Comparison of ENCODE assay signal across 26 cellular contexts in genomic region chr12:25845415-25845814, GRCh38.
"Had no signal": no experiment of that assay in that cellular context is flagged by ENCODE, and none has a peak within 500 bp of the region (broad histone marks: within the 10 kb centered on the region; RNA-seq: fewer than 3 reads in every experiment).

No MANE protein-coding gene starts in this region.

- H3K36me3 ChIP-seq: neutrophil, pancreas, prostate gland, right lobe of liver, sigmoid colon, stomach, thoracic aorta, thyroid gland, tibial nerve, upper lobe of left lung, vagina had no signal

- H3K4me1 ChIP-seq: pancreas, prostate gland, right lobe of liver, sigmoid colon, stomach, thyroid gland, tibial nerve, upper lobe of left lung, vagina had no signal

- H3K27me3 ChIP-seq: neutrophil, pancreas, right lobe of liver, sigmoid colon, stomach, thyroid gland, tibial nerve, upper lobe of left lung, vagina had no signal

- H3K9me3 ChIP-seq: neutrophil, pancreas, prostate gland, right lobe of liver, sigmoid colon, stomach, thoracic aorta, thyroid gland, tibial nerve, upper lobe of left lung, vagina had no signal

- ATAC-seq: naive thymus-derived CD8-positive, alpha-beta T cell; natural killer cell treated with Interleukin-12 subunit alpha and Interleukin-12 subunit beta and Interleukin-15 and Interleukin-18, amount 100 ng/mL, for 72 hours; pancreas; right cardiac atrium; right lobe of liver; stimulated activated effector memory CD8-positive, alpha-beta T cell treated with anti-CD3 and anti-CD28 coated beads, Interleukin-12 subunit alpha, Interleukin-12 subunit beta, amount 100 ng/mL, for 72 hours; stimulated activated naive B cell treated with anti-CD40 and anti-IgM and Interleukin-4, amounts not matched to agents 10 μg/mL and 1 μg/mL and 100 μg/mL, for 72 hours had no signal

- DNase-seq: naive thymus-derived CD8-positive, alpha-beta T cell; nephron progenitor cell; nucleus accumbens; pancreas; retina; right cardiac atrium; right lobe of liver; sigmoid colon; small intestine; stimulated activated CD4-positive, alpha-beta T cell treated with anti-CD3 and anti-CD28 coated beads, Interleukin-15, amount 100 ng/mL, for 24 hours; stimulated activated CD4-positive, alpha-beta T cell treated with anti-CD3 and anti-CD28 coated beads, Interleukin-2, amount 100 ng/mL, for 24 hours; stimulated activated CD4-positive, alpha-beta T cell treated with anti-CD3 and anti-CD28 coated beads, Interleukin-2, amount 100 ng/mL, for 48 hours; stimulated activated CD4-positive, alpha-beta T cell treated with anti-CD3 and anti-CD28 coated beads, Interleukin-4, amount 100 ng/mL, for 24 hours; stimulated activated naive B cell treated with anti-CD40 and anti-IgM and Interleukin-4, amounts not matched to agents 10 μg/mL and 1 μg/mL and 100 μg/mL, for 72 hours; stimulated activated naive CD4-positive, alpha-beta T cell treated with Interleukin-2 at 50 U/mL for 16 hours; stomach; thyroid gland; trophoblast cell; upper lobe of left lung had no signal

- H3K27ac ChIP-seq: neutrophil, pancreas, prostate gland, right lobe of liver, sigmoid colon, stomach, thoracic aorta, thyroid gland, tibial nerve, upper lobe of left lung, vagina had no signal

- H3K4me3 ChIP-seq: pancreas, prostate gland, right lobe of liver, sigmoid colon, stomach, thoracic aorta, thyroid gland, tibial nerve, upper lobe of left lung, vagina had no signal
